ENCODE assay signal across 8 cellular contexts in genomic region chr16:3282747-3283524, GRCh38. TPM values are rescaled to one million over a fixed set of nuclear protein-coding genes. Genes with fewer than 3 reads are reported as not detected.
DNase-seq lines count a peak whose midpoint lies in the region; ATAC-seq and TF ChIP-seq lines count a peak whose summit lies in the region.

Gene ZNF263, plus strand, starts transcription at chr16:3283491. Its CDS starts 328 bp downstream, at chr16:3283819.

- H3K9me3 ChIP-seq in Panc1 (ENCODE audit: control insufficient read depth, insufficient read depth, low read depth, low read length) (peaks cover 30% of the 10 kb centered on the region), muscle layer of colon (ENCODE audit: low read length) (peaks cover 5% of the 10 kb centered on the region)

- H3K4me1 ChIP-seq in Panc1 (ENCODE audit: control insufficient read depth, insufficient read depth, low read length) (no peaks in the 10 kb centered on the region; the same call in 1 of the 2 replicates), muscle layer of colon (ENCODE audit: insufficient read depth, low read length) (peaks cover 28% of the 10 kb centered on the region)

- POLR2A ChIA-PET in Panc1 (lab: Charles Lee), result no interaction called here

- H3K27me3 ChIP-seq in Panc1 (ENCODE audit: control insufficient read depth, insufficient read depth, low read length), result no peaks in the 10 kb centered on the region
- no peaks in the 10 kb centered on the region for H3K27me3 ChIP-seq in muscle layer of colon (ENCODE audit: control insufficient read depth in 1 of 2, insufficient read depth in 2 of 2, low read length in 2 of 2)

- H3K36me3 ChIP-seq in Panc1 (ENCODE audit: control insufficient read depth, insufficient read depth, low read length), result peaks cover 10% of the 10 kb centered on the region
- peaks cover 31% of the 10 kb centered on the region for H3K36me3 ChIP-seq in muscle layer of colon (ENCODE audit: insufficient read depth, low read length)

- H3K27ac ChIP-seq in Panc1 (ENCODE audit: low read length), result peak within 1 kb of the TSS; percentile 95
- peak within 1 kb of the TSS; percentile 87 for H3K27ac ChIP-seq in muscle layer of colon (ENCODE audit: low read depth, low read length)

- intact Hi-C loops in Panc1 (cut with micrococcal nuclease; ENCODE audit: unreplicated experiment), result no loop called here

- CTCF ChIA-PET in Panc1 (lab: Charles Lee), result interaction anchor here (1.5 kb wide), 1 partner anchor 16 kb away, joined by 6 read pairs; no protein-coding TSS in a partner anchor

- peak within 1 kb of the TSS; percentile 96 to 99 for H3K4me3 ChIP-seq in Panc1 (ENCODE audit: low read depth in 2 of 2, low read length in 2 of 2)
- peak within 1 kb of the TSS; percentile 84 to 93 for H3K4me3 ChIP-seq in muscle layer of colon (ENCODE audit: low read depth in 1 of 2, low read length in 2 of 2)

- H3K27me3 Mint-ChIP-seq in activated T-cell treated with anti-CD3 and anti-CD28 coated beads, Interleukin-2, amount 50 U/mL, for 4 hours (ENCODE audit: low read depth), result no peaks in the 10 kb centered on the region

- DNase-seq in DMS153 treated with DMSO at 0.1 percent for 48 hours (lab: John Stamatoyannopoulos, UW; ENCODE audit: unreplicated experiment) (peak; percentile 96), KG1 (lab: John Stamatoyannopoulos, UW) (peak; percentile 89), Panc1 (ENCODE audit: low read depth, low spot score) (peak; percentile 93)
- peak; percentile 91 for DNase-seq in activated T-cell treated with anti-CD3 and anti-CD28 coated beads, Interleukin-2, amount 50 U/mL, for 4 hours
- peak; percentile 82 for DNase-seq in stimulated activated CD8-positive, alpha-beta memory T cell treated with anti-CD3 and anti-CD28 coated beads, Interleukin-7, amount 100 ng/mL, for 24 hours (ENCODE audit: low read depth)

- TF ChIP-seq CTCF in Panc1 (IDR thresholded peaks at IDR 0.05), result no peak

- peak within 1 kb of the TSS; percentile 96 for H3K4me3 Mint-ChIP-seq in activated T-cell treated with anti-CD3 and anti-CD28 coated beads, Interleukin-2, amount 50 U/mL, for 4 hours

- ATAC-seq in GM21723 (IDR thresholded peaks at IDR 0.05; ENCODE audit: unreplicated experiment) (peak; percentile 84), Panc1 (peak; percentile 96), esophagus mucosa (peak; percentile 96)
- peak; percentile 90 to 91 for ATAC-seq in activated T-cell treated with anti-CD3 and anti-CD28 coated beads, Interleukin-2, amount 50 U/mL, for 4 hours

- BruUV-seq in Panc1 (replicated peaks; lab: Mats Ljungman, UMichigan), result TSS peak; percentile 93

- peak within 1 kb of the TSS; percentile 85 for H3K9ac ChIP-seq in muscle layer of colon (ENCODE audit: low read length)

- in situ Hi-C loops in Panc1 (cut with HindIII; ENCODE audit: low pct_unique_long_range_greater_than_20kb, low sequenced_read_pairs), result no loop called here

- H3K9me3 Mint-ChIP-seq in activated T-cell treated with anti-CD3 and anti-CD28 coated beads, Interleukin-2, amount 50 U/mL, for 4 hours, result peaks cover 3% of the 10 kb centered on the region

- H3K36me3 Mint-ChIP-seq in activated T-cell treated with anti-CD3 and anti-CD28 coated beads, Interleukin-2, amount 50 U/mL, for 4 hours (ENCODE audit: insufficient read depth), result peaks cover 35% of the 10 kb centered on the region

- peaks cover 30% of the 10 kb centered on the region for H3K4me1 Mint-ChIP-seq in activated T-cell treated with anti-CD3 and anti-CD28 coated beads, Interleukin-2, amount 50 U/mL, for 4 hours (ENCODE audit: low read depth)

RNA-seq across cellular contexts. Expression of gene ZNF263, which starts in this region (rescaled TPM):
- total RNA-seq in Panc1 (2021; ENCODE audit: unreplicated experiment), result 53.5 TPM
- polyA plus RNA-seq in Panc1 (2012; ENCODE audit: insufficient read length), result 46.2 TPM
- total RNA-seq in activated T-cell treated with anti-CD3 and anti-CD28 coated beads, Interleukin-2, amount 50 U/mL, for 4 hours, result 10 to 100 TPM; 39.7 to 44.5 (median 41.5) TPM
- total RNA-seq in esophagus mucosa, result 9.3 TPM

Comparison
In these comparisons a context has a peak if more than half of its experiments do, and no peak if none do; other contexts are left out.
1. Peak in every context shown above with its lines: DNase-seq, ATAC-seq, H3K4me3 ChIP-seq and H3K27ac ChIP-seq.